Comparison of ENCODE assay signal across 37 cellular contexts in the genomic region with DNA sequence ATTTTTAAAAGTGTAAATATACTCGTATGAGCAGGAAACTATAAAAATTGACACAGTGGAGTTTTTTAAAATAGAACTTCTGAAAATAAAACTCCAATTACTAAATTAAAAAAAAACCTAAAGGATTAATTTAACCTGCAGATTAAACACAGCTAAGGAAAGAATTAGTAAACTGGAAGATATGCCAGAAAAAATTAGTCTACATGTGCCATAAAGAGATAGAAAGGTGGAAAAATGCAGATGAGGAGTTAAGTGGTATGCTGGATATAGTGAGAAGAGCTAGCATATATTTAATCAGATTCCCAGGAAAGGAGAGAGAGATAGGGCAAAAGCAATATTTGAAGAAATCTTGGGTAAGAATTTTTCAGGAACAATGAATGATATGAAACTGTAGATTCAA.
"Had no signal": no experiment of that assay in that cellular context is flagged by ENCODE, and none has a peak within 500 bp of the region (broad histone marks: within the 10 kb centered on the region; RNA-seq: fewer than 3 reads in every experiment).

No MANE protein-coding gene starts in this region.

- H3K36me3 Mint-ChIP-seq: activated CD8-positive, alpha-beta memory T cell treated with anti-CD3 and anti-CD28 coated beads, Interleukin-2, amount 10 ng/mL, durations not matched to agents 7 days and 5 days; activated naive CD4-positive, alpha-beta T cell treated with anti-CD3 and anti-CD28 coated beads, Interleukin-2, amount 10 ng/mL, durations not matched to agents 7 days and 5 days; activated naive CD4-positive, alpha-beta T cell treated with anti-CD3 and anti-CD28 coated beads, Interleukin-2, amount 50 U/mL, for 24 hours; activated naive CD8-positive, alpha-beta T cell; activated naive CD8-positive, alpha-beta T cell treated with anti-CD3 and anti-CD28 coated beads, Interleukin-2, amount 10 ng/mL, durations not matched to agents 7 days and 5 days had no signal

- H3K9me3 ChIP-seq: body of pancreas had no signal

- ATAC-seq: activated CD4-positive, alpha-beta T cell treated with anti-CD3 and anti-CD28 coated beads for 36 hours; activated CD4-positive, CD25-positive, alpha-beta regulatory T cell treated with anti-CD3 and anti-CD28 coated beads, Interleukin-2, amount 50 U/mL, for 24 hours; activated CD8-positive, alpha-beta memory T cell treated with anti-CD3 and anti-CD28 coated beads, Interleukin-2, amount 10 ng/mL, durations not matched to agents 7 days and 5 days; activated CD8-positive, alpha-beta T cell treated with anti-CD3 and anti-CD28 coated beads, Interleukin-2, amount 10 ng/mL, durations not matched to agents 7 days and 5 days; activated naive CD8-positive, alpha-beta T cell treated with anti-CD3 and anti-CD28 coated beads, Interleukin-2, amount 50 U/mL, for 24 hours; body of pancreas had no signal

- H3K27me3 ChIP-seq: ascending aorta, body of pancreas, brain microvascular endothelial cell, breast epithelium had no signal

- FAIRE-seq: colon, TTC549 had no signal

- H3K4me3 Mint-ChIP-seq: activated CD4-positive, alpha-beta memory T cell treated with anti-CD3 and anti-CD28 coated beads, Interleukin-2, amount 10 ng/mL, durations not matched to agents 7 days and 5 days; activated CD4-positive, alpha-beta T cell treated with anti-CD3 and anti-CD28 coated beads for 36 hours; activated CD4-positive, alpha-beta T cell treated with anti-CD3 and anti-CD28 coated beads, Interleukin-2, amount 10 ng/mL, durations not matched to agents 7 days and 5 days; activated CD8-positive, alpha-beta memory T cell treated with anti-CD3 and anti-CD28 coated beads, Interleukin-2, amount 10 ng/mL, durations not matched to agents 7 days and 5 days; activated CD8-positive, alpha-beta T cell treated with anti-CD3 and anti-CD28 coated beads, Interleukin-2, amount 10 ng/mL, durations not matched to agents 7 days and 5 days; activated naive CD4-positive, alpha-beta T cell treated with anti-CD3 and anti-CD28 coated beads, Interleukin-2, amount 10 ng/mL, durations not matched to agents 7 days and 5 days; activated naive CD4-positive, alpha-beta T cell treated with anti-CD3 and anti-CD28 coated beads, Interleukin-2, amount 50 U/mL, for 24 hours; activated naive CD8-positive, alpha-beta T cell; activated naive CD8-positive, alpha-beta T cell treated with anti-CD3 and anti-CD28 coated beads, Interleukin-2, amount 10 ng/mL, durations not matched to agents 7 days and 5 days; activated naive CD8-positive, alpha-beta T cell treated with anti-CD3 and anti-CD28 coated beads, Interleukin-2, amount 50 U/mL, for 24 hours; activated T-cell treated with anti-CD3 and anti-CD28 coated beads, Interleukin-2, amount 50 U/mL, for 24 hours; T-helper 1 cell treated with Interleukin-12 subunit alpha and Interleukin-12 subunit beta and Interleukin-4 antibody, amounts not matched to agents 30 μg/mL and 1 μg/mL, for 36 hours; T-helper 2 cell treated with Interferon-gamma antibody and Interleukin-4, amounts not matched to agents 5 μg/mL and 100 μg/mL, for 36 hours had no signal

- H3K27ac Mint-ChIP-seq: activated CD4-positive, alpha-beta memory T cell treated with anti-CD3 and anti-CD28 coated beads, Interleukin-2, amount 10 ng/mL, durations not matched to agents 7 days and 5 days; activated CD4-positive, alpha-beta T cell treated with anti-CD3 and anti-CD28 coated beads for 36 hours; activated CD4-positive, alpha-beta T cell treated with anti-CD3 and anti-CD28 coated beads, Interleukin-2, amount 10 ng/mL, durations not matched to agents 7 days and 5 days; activated CD8-positive, alpha-beta memory T cell treated with anti-CD3 and anti-CD28 coated beads, Interleukin-2, amount 10 ng/mL, durations not matched to agents 7 days and 5 days; activated CD8-positive, alpha-beta T cell treated with anti-CD3 and anti-CD28 coated beads, Interleukin-2, amount 10 ng/mL, durations not matched to agents 7 days and 5 days; activated naive CD4-positive, alpha-beta T cell treated with anti-CD3 and anti-CD28 coated beads, Interleukin-2, amount 10 ng/mL, durations not matched to agents 7 days and 5 days; activated naive CD4-positive, alpha-beta T cell treated with anti-CD3 and anti-CD28 coated beads, Interleukin-2, amount 50 U/mL, for 24 hours; activated naive CD8-positive, alpha-beta T cell; activated naive CD8-positive, alpha-beta T cell treated with anti-CD3 and anti-CD28 coated beads, Interleukin-2, amount 10 ng/mL, durations not matched to agents 7 days and 5 days; activated naive CD8-positive, alpha-beta T cell treated with anti-CD3 and anti-CD28 coated beads, Interleukin-2, amount 50 U/mL, for 24 hours; activated T-cell treated with anti-CD3 and anti-CD28 coated beads, Interleukin-2, amount 50 U/mL, for 24 hours; activated T-helper 2 cell treated with anti-CD3 and anti-CD28 coated beads, Interferon-gamma antibody, Interleukin-2, Interleukin-4, amounts not matched to agents 10 μg/mL and 5 μg/mL and 100 μg/mL, durations not matched to agents 14 hours and 24 hours and 36 hours; T-helper 1 cell treated with Interleukin-12 subunit alpha and Interleukin-12 subunit beta and Interleukin-4 antibody, amounts not matched to agents 30 μg/mL and 1 μg/mL, for 36 hours; T-helper 2 cell treated with Interferon-gamma antibody and Interleukin-4, amounts not matched to agents 5 μg/mL and 100 μg/mL, for 36 hours had no signal

- H3K4me1 Mint-ChIP-seq: activated CD4-positive, alpha-beta memory T cell treated with anti-CD3 and anti-CD28 coated beads, Interleukin-2, amount 10 ng/mL, durations not matched to agents 7 days and 5 days; activated CD4-positive, alpha-beta T cell treated with anti-CD3 and anti-CD28 coated beads for 36 hours; activated CD4-positive, alpha-beta T cell treated with anti-CD3 and anti-CD28 coated beads, Interleukin-2, amount 10 ng/mL, durations not matched to agents 7 days and 5 days; activated CD8-positive, alpha-beta memory T cell treated with anti-CD3 and anti-CD28 coated beads, Interleukin-2, amount 10 ng/mL, durations not matched to agents 7 days and 5 days; activated naive CD4-positive, alpha-beta T cell treated with anti-CD3 and anti-CD28 coated beads, Interleukin-2, amount 10 ng/mL, durations not matched to agents 7 days and 5 days; activated naive CD4-positive, alpha-beta T cell treated with anti-CD3 and anti-CD28 coated beads, Interleukin-2, amount 50 U/mL, for 24 hours; activated naive CD8-positive, alpha-beta T cell treated with anti-CD3 and anti-CD28 coated beads, Interleukin-2, amount 10 ng/mL, durations not matched to agents 7 days and 5 days; activated naive CD8-positive, alpha-beta T cell treated with anti-CD3 and anti-CD28 coated beads, Interleukin-2, amount 50 U/mL, for 24 hours had no signal

- H3K27ac ChIP-seq: ascending aorta, body of pancreas, brain microvascular endothelial cell, breast epithelium, VCaP had no signal

- DNase-seq: activated CD4-positive, alpha-beta memory T cell treated with anti-CD3 and anti-CD28 coated beads, Interleukin-2, amount 10 ng/mL, durations not matched to agents 7 days and 5 days; activated CD4-positive, alpha-beta T cell treated with anti-CD3 and anti-CD28 coated beads for 1 hour; activated CD4-positive, alpha-beta T cell treated with anti-CD3 and anti-CD28 coated beads for 36 hours; activated CD4-positive, alpha-beta T cell treated with anti-CD3 and anti-CD28 coated beads for 48 hours; activated CD4-positive, alpha-beta T cell treated with anti-CD3 and anti-CD28 coated beads, Interleukin-2, amount 10 ng/mL, durations not matched to agents 7 days and 5 days; activated CD4-positive, alpha-beta T cell treated with anti-CD3 and anti-CD28 coated beads, Interleukin-2, amount 50 U/mL, for 48 hours; activated CD4-positive, CD25-positive, alpha-beta regulatory T cell; activated CD8-positive, alpha-beta memory T cell treated with anti-CD3 and anti-CD28 coated beads for 24 hours; activated CD8-positive, alpha-beta memory T cell treated with anti-CD3 and anti-CD28 coated beads, Interleukin-2, amount 10 ng/mL, durations not matched to agents 7 days and 5 days; activated CD8-positive, alpha-beta memory T cell treated with anti-CD3 and anti-CD28 coated beads, Interleukin-2, amount 50 U/mL, for 48 hours; activated CD8-positive, alpha-beta T cell treated with anti-CD3 and anti-CD28 coated beads, Interleukin-2, amount 10 ng/mL, durations not matched to agents 7 days and 5 days; activated effector memory CD4-positive, alpha-beta T cell treated with Interleukin-2 at 50 U/mL for 16 hours; activated gamma-delta T cell; activated naive CD4-positive, alpha-beta T cell treated with anti-CD3 and anti-CD28 coated beads, Interleukin-2, amount 10 ng/mL, durations not matched to agents 7 days and 5 days; activated naive CD4-positive, alpha-beta T cell treated with Interleukin-2 at 50 U/mL for 16 hours; activated naive CD8-positive, alpha-beta T cell treated with anti-CD3 and anti-CD28 coated beads, Interleukin-2, amount 10 ng/mL, durations not matched to agents 7 days and 5 days; activated naive CD8-positive, alpha-beta T cell treated with anti-CD3 and anti-CD28 coated beads, Interleukin-2, amount 50 U/mL, for 24 hours; activated T-cell treated with anti-CD3 and anti-CD28 coated beads, Interleukin-2, amount 50 U/mL, for 24 hours; activated T-cell treated with anti-CD3 and anti-CD28 coated beads, Interleukin-2, amount 50 U/mL, for 48 hours; amygdala; anterior cingulate cortex; body of pancreas; brain microvascular endothelial cell; central memory CD4-positive, alpha-beta T cell; T-helper 2 cell; T-helper 9 cell had no signal

- H3K27me3 Mint-ChIP-seq: activated CD4-positive, alpha-beta memory T cell treated with anti-CD3 and anti-CD28 coated beads, Interleukin-2, amount 10 ng/mL, durations not matched to agents 7 days and 5 days; activated CD4-positive, alpha-beta T cell treated with anti-CD3 and anti-CD28 coated beads, Interleukin-2, amount 10 ng/mL, durations not matched to agents 7 days and 5 days; activated CD8-positive, alpha-beta memory T cell treated with anti-CD3 and anti-CD28 coated beads, Interleukin-2, amount 10 ng/mL, durations not matched to agents 7 days and 5 days; activated naive CD4-positive, alpha-beta T cell treated with anti-CD3 and anti-CD28 coated beads, Interleukin-2, amount 10 ng/mL, durations not matched to agents 7 days and 5 days; activated naive CD8-positive, alpha-beta T cell treated with anti-CD3 and anti-CD28 coated beads, Interleukin-2, amount 10 ng/mL, durations not matched to agents 7 days and 5 days; activated naive CD8-positive, alpha-beta T cell treated with anti-CD3 and anti-CD28 coated beads, Interleukin-2, amount 50 U/mL, for 24 hours; activated T-cell treated with anti-CD3 and anti-CD28 coated beads, Interleukin-2, amount 50 U/mL, for 24 hours had no signal

- H3K4me1 ChIP-seq: ascending aorta, body of pancreas, breast epithelium had no signal

- H3K36me3 ChIP-seq: ascending aorta, brain microvascular endothelial cell, breast epithelium had no signal

- H3K4me3 ChIP-seq: ascending aorta, body of pancreas, breast epithelium had no signal

- H3K9me3 Mint-ChIP-seq: activated naive CD8-positive, alpha-beta T cell treated with anti-CD3 and anti-CD28 coated beads, Interleukin-2, amount 10 ng/mL, durations not matched to agents 7 days and 5 days had no signal
